3 cellular contexts compared by ENCODE assay signal in the genomic region with DNA sequence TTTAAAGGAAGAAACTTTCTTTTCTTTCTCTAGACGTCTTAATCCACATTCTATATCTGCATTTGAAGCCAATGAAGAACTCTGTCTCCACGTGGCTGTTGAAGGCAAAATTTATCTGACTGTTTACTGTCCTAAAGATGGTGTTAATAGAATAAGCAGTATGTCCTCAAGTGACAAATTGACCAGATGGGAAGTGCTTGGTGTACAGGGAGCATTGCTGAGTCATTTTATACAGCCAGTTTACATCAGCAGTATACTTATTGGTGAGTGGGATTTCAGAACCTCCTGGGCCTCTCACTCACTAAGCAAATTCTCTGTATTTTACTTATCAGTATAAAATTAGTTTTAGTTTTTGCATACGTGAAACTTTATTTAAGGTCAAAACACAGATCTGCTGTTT.
A peak's percentile ranks its signal among the peaks of the same experiment; 100 is the strongest.
TF ChIP-seq lines count a peak whose summit lies in the region.

No MANE protein-coding gene starts in this region.

TF ChIP-seq in GM23338, 12 proteins besides CTCF, POLR2A, EP300 and RAD21 (continues in another document):
- no peak for TF ChIP-seq ZNF114 (CRISPR knock-in tag; IDR thresholded peaks at IDR 0.05)
- TF ChIP-seq, protein P1, sequence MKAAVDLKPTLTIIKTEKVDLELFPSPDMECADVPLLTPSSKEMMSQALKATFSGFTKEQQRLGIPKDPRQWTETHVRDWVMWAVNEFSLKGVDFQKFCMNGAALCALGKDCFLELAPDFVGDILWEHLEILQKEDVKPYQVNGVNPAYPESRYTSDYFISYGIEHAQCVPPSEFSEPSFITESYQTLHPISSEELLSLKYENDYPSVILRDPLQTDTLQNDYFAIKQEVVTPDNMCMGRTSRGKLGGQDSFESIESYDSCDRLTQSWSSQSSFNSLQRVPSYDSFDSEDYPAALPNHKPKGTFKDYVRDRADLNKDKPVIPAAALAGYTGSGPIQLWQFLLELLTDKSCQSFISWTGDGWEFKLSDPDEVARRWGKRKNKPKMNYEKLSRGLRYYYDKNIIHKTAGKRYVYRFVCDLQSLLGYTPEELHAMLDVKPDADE (IDR thresholded peaks at IDR 0.05): no peak
- TF ChIP-seq ZNF331 (CRISPR knock-in tag; IDR thresholded peaks at IDR 0.05; ENCODE audit: low read depth): no peak
- no peak for TF ChIP-seq EZH2 (IDR thresholded peaks at IDR 0.05; ENCODE audit: low read depth, unreplicated experiment)
- TF ChIP-seq JUNB (IDR thresholded peaks at IDR 0.05; ENCODE audit: unreplicated experiment): no peak

TF ChIP-seq in IMR-90, 13 proteins besides CTCF, POLR2A, EP300 and RAD21:
- peak; percentile 8; the same call in 1 of the 2 replicates for TF ChIP-seq NFE2L2 (IDR thresholded peaks at IDR 0.05; ENCODE audit: low read depth, low read length)
- TF ChIP-seq, protein P2, sequence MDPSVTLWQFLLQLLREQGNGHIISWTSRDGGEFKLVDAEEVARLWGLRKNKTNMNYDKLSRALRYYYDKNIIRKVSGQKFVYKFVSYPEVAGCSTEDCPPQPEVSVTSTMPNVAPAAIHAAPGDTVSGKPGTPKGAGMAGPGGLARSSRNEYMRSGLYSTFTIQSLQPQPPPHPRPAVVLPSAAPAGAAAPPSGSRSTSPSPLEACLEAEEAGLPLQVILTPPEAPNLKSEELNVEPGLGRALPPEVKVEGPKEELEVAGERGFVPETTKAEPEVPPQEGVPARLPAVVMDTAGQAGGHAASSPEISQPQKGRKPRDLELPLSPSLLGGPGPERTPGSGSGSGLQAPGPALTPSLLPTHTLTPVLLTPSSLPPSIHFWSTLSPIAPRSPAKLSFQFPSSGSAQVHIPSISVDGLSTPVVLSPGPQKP (IDR thresholded peaks at IDR 0.05; ENCODE audit: borderline replicate concordance, low read depth, low read length): no peak
- no peak for TF ChIP-seq MAFK (IDR thresholded peaks at IDR 0.05; ENCODE audit: low read depth, low read length)
- no peak for TF ChIP-seq FOS (IDR thresholded peaks at IDR 0.05; ENCODE audit: low read depth, low read length)

TF ChIP-seq in H1, 55 proteins besides CTCF, POLR2A, EP300 and RAD21:
- TF ChIP-seq SIRT6 (IDR thresholded peaks at IDR 0.05; ENCODE audit: low read length) (no peak), YY1 (IDR thresholded peaks at IDR 0.05; ENCODE audit: low read depth, low read length) (no peak), CBX8 (IDR thresholded peaks at IDR 0.05; ENCODE audit: borderline replicate concordance, low read depth, low read length) (no peak)
